12 cellular contexts compared by ENCODE assay signal in the genomic region with DNA sequence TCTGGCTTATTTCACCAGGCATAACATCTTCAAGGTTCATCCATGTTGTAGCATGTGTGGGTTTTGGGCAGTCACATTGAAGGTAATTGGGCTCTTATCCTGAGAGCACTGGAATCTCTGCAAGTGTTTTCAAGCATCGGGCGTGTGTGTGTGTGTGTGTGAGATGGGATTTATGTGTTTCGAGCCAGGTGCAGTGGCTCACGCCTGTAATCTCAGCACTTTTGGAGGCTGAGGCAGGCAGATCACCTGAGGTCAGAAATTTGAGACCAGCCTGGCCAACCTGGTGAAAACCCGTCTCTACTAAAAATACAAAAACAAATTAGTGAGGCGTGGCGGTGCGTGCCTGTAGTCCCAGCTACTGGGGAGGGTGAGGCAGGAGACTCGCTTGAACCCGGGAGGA. TPM values are rescaled to one million over a fixed set of nuclear protein-coding genes. Genes with fewer than 3 reads are reported as not detected.
DNase-seq lines count a peak whose midpoint lies in the region; ATAC-seq, FAIRE-seq and TF ChIP-seq lines count a peak whose summit lies in the region.
"Not testable (repeated sequence)": the region's sequence is repeated elsewhere in the genome, so short reads cannot be mapped to it uniquely, and the experiment has no call there.
"Had no signal": no experiment of that assay in that cellular context is flagged by ENCODE, and none has a peak within 500 bp of the region (broad histone marks: within the 10 kb centered on the region; RNA-seq: fewer than 3 reads in every experiment).

No MANE protein-coding gene starts in this region.

- H3K9me3 ChIP-seq in upper lobe of left lung, result not testable (repeated sequence)

- FAIRE-seq in bronchial epithelial cell (lab: Jason Lieb, UNC), result not testable (repeated sequence)

- H3K27me3 Mint-ChIP-seq in nephron progenitor cell (ENCODE audit: low read depth, poor library complexity), result peaks cover 18% of the 10 kb centered on the region

- not testable (repeated sequence) for H3K9me3 Mint-ChIP-seq in nephron progenitor cell

- H3K4me1 ChIP-seq in upper lobe of left lung, result peaks cover 0 to 24% (median 9%) of the 10 kb centered on the region in 4 donors

- H3K4me3 ChIP-seq in bronchial epithelial cell (ENCODE audit: low read depth, low read length); upper lobe of left lung: not testable (repeated sequence)

- not testable (repeated sequence) for TF ChIP-seq EP300 in upper lobe of left lung (IDR thresholded peaks at IDR 0.05)

- H3K27ac ChIP-seq in upper lobe of left lung, result peak overlapping the region; percentile 31 to 81 (median 70)

- not testable (repeated sequence) for H3K36me3 ChIP-seq in bronchial epithelial cell (ENCODE audit: control insufficient read depth, insufficient read depth, low read length); upper lobe of left lung

- H3K36me3 Mint-ChIP-seq in nephron progenitor cell (ENCODE audit: low read depth), result not testable (repeated sequence)

- TF ChIP-seq POLR2A in upper lobe of left lung (IDR thresholded peaks at IDR 0.05), result not testable (repeated sequence)

- DNase-seq in DMS79 (lab: John Stamatoyannopoulos, UW), result peak; percentile 58
- peak; percentile 12 for DNase-seq in NCI-H2029 treated with DMSO at 0.1 percent for 48 hours (lab: John Stamatoyannopoulos, UW)
- DNase-seq in NCI-H748 (lab: John Stamatoyannopoulos, UW; ENCODE audit: unreplicated experiment), result peak; percentile 2
- peak; percentile 10 for DNase-seq in bronchial epithelial cell (ENCODE audit: low read depth)
- DNase-seq in left kidney (ENCODE audit: low read depth, low spot score), result peak; percentile 63
- not testable (repeated sequence) for DNase-seq in nephron progenitor cell
- peak in 1 of 2 donors; percentile 48 for DNase-seq in upper lobe of left lung

- not testable (repeated sequence) for H3K27me3 ChIP-seq in bronchial epithelial cell (ENCODE audit: control insufficient read depth, insufficient read depth, low read length); upper lobe of left lung

- WGBS in upper lobe of left lung, 2 donors, result 55 to 75% methylated on average over 10 of the region's 10 CpGs

- ATAC-seq in upper lobe of left lung (ENCODE audit: low FRiP score in 2 of 2), result peak; percentile 46 to 67

- H3K27ac Mint-ChIP-seq in nephron progenitor cell, result peak overlapping the region; percentile 1

- H3K4me1 Mint-ChIP-seq in nephron progenitor cell, result peaks cover 13% of the 10 kb centered on the region

- not testable (repeated sequence) for H3K4me3 Mint-ChIP-seq in nephron progenitor cell

- TF ChIP-seq CTCF in bronchial epithelial cell (IDR thresholded peaks at IDR 0.05; ENCODE audit: insufficient read depth, low read length, severe bottlenecking); nephron progenitor cell (IDR thresholded peaks at IDR 0.05); upper lobe of left lung (IDR thresholded peaks at IDR 0.05): not testable (repeated sequence)

RNA-seq across cellular contexts. Expression of a gene that starts 27.7 kb away (rescaled TPM):
- total RNA-seq in bronchial epithelial cell, result 32.1 and 204 TPM in 2 replicates
- total RNA-seq in upper lobe of left lung, result 100 to 1,000 TPM in 2 of 6 donors, 10 to 100 TPM in 4; 36.6 to 153 (median 61.5) TPM
- total RNA-seq: A673; CD8-positive, alpha-beta T cell; IMR-90; NCI-H460; Right ventricle myocardium inferior had no signal
